Comparison of ENCODE assay signal across 12 cellular contexts in the genomic region with DNA sequence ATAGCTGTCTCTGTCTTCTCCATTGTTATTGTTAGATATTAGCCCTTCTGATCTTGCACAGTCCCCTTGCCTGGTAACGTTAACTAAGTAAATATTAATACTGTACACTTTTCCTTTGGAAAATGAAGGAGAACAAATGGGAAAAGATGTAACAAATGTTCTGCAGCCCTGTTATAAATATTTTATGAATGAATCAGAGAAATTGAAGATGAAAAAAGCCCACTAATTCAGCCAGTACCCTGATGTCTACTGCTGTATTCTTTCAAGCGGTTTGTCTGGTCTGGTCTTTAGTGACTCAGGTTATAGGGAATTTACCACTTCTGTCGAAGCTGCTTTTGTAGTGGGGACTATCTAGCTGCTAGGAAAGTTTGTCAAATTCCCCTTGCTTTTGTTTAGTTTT.
DNase-seq lines count a peak whose midpoint lies in the region; ATAC-seq and TF ChIP-seq lines count a peak whose summit lies in the region.
"Had no signal": no experiment of that assay in that cellular context is flagged by ENCODE, and none has a peak within 500 bp of the region (broad histone marks: within the 10 kb centered on the region; RNA-seq: fewer than 3 reads in every experiment).

No MANE protein-coding gene starts in this region.

- H3K27ac ChIP-seq in ascending aorta = no peak overlapping the region
- H3K27ac ChIP-seq: parathyroid adenoma had no signal

- no peak overlapping the region for H3K4me3 ChIP-seq in GM12865 (ENCODE audit: low read depth, low read length)
- no peak overlapping the region for H3K4me3 ChIP-seq in HFF-Myc (replicated peaks; ENCODE audit: low read depth, low read length)
- no peak overlapping the region for H3K4me3 ChIP-seq in ascending aorta

- no peaks in the 10 kb centered on the region for H3K27me3 Mint-ChIP-seq in T-helper 17 cell

- no peaks in the 10 kb centered on the region for H3K27me3 ChIP-seq in ascending aorta

- no peaks in the 10 kb centered on the region for H3K36me3 ChIP-seq in ascending aorta

- intact Hi-C loops in ascending aorta (cut with DNase I) = no loop called here

- no peaks in the 10 kb centered on the region for H3K9me3 ChIP-seq in T-helper 17 cell (ENCODE audit: control insufficient read depth, low read length, poor library complexity, severe bottlenecking)
- no peaks in the 10 kb centered on the region for H3K9me3 ChIP-seq in ascending aorta

- H3K4me1 ChIP-seq in ascending aorta = no peaks in the 10 kb centered on the region
- H3K4me1 ChIP-seq: parathyroid adenoma had no signal

- DNase-seq in GM12865 (ENCODE audit: low read depth) (peak; percentile 32), HFF-Myc (ENCODE audit: extremely low read depth, low read depth) (peak; percentile 43), T-helper 17 cell (no peak), kidney tubule cell (ENCODE audit: low spot score) (peak; percentile 45), ascending aorta (ENCODE audit: low spot score in 2 of 2) (no peak), NCI-H2081 (lab: John Stamatoyannopoulos, UW) (no peak)
- DNase-seq: activated naive CD4-positive, alpha-beta T cell treated with Interleukin-2 at 50 U/mL for 16 hours; NCI-H1105 treated with DMSO at 0.1 percent for 48 hours; Right ventricle myocardium superior had no signal

- no peak for TF ChIP-seq CTCF in GM12865 (IDR thresholded peaks at IDR 0.05; ENCODE audit: insufficient read depth, low read depth, low read length, missing control alignments)
- no peak for TF ChIP-seq CTCF in HFF-Myc (IDR thresholded peaks at IDR 0.05; ENCODE audit: low read depth, low read length, missing control alignments)
- TF ChIP-seq CTCF in ascending aorta (IDR thresholded peaks at IDR 0.05) = no peak

- no peak overlapping the region for H3K4me3 Mint-ChIP-seq in T-helper 17 cell

- H3K4me1 Mint-ChIP-seq in T-helper 17 cell = peaks cover 25% of the 10 kb centered on the region

- ATAC-seq in T-helper 17 cell = peak; percentile 68
- ATAC-seq in HG03521 (IDR thresholded peaks at IDR 0.05; ENCODE audit: unreplicated experiment) = no peak
- no peak for ATAC-seq in GM21576 (IDR thresholded peaks at IDR 0.05; ENCODE audit: unreplicated experiment)

- no peaks in the 10 kb centered on the region for H3K36me3 Mint-ChIP-seq in T-helper 17 cell (ENCODE audit: low read depth)

- H3K27ac Mint-ChIP-seq in T-helper 17 cell = peak overlapping the region; percentile 72

Comparison
In these comparisons a context has a peak if more than half of its experiments do, and no peak if none do; other contexts are left out.
1. DNase-seq: peak in GM12865 (single experiment), HFF-Myc (single experiment) and kidney tubule cell (single experiment); none in T-helper 17 cell (0 of 3), ascending aorta (0 of 2) and NCI-H2081 (0 of 2).